In the genomic region with DNA sequence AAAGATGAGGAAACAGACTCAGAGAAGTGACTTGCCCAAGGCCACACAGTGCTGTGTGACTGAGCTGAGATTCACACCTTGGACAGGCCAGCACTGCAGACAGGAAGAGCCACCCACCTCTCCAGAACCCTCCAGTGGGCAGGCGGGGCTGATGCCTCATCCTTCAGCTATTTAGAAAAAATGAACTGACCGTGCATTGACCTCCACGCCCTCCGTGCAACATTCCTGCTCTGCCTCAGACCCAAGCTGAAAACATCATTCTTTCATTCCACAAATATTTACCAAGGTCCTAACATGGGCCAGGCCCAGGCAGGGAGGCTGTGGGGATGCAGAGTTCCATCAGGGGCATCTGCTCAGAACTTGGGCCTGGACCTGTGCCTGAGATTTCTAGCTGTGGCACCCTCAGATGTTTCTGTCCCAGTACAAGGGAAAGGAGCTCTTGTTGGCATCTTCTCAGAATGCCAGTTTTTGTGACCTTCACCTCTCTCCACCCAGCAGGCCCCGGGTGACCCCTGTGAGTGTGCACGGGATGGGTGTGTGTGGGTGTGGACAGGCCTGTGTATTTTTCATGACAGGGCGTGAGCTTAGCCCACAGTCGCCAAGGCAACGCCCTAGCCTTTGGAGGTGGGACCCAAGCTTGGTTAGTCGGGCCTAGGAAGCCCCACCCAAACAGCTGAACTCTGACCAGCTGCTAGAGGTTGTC, we compare ENCODE assay signal across 8 cellular contexts. TPM values are rescaled to one million over a fixed set of nuclear protein-coding genes. Genes with fewer than 3 reads are reported as not detected.
DNase-seq lines count a peak whose midpoint lies in the region; ATAC-seq and FAIRE-seq lines count a peak whose summit lies in the region.

No MANE protein-coding gene starts in this region.

- H3K4me3 ChIP-seq in adipocyte (ENCODE audit: low read length), result peak overlapping the region; percentile 54
- H3K4me3 ChIP-seq in right cardiac atrium (ENCODE audit: low read length), result no peak overlapping the region
- no peak overlapping the region for H3K4me3 ChIP-seq in small intestine (ENCODE audit: low read depth in 1 of 2, low read length in 2 of 2)

- intact Hi-C loops in right cardiac atrium (cut with DNase I), result no loop called here

- H3K9ac ChIP-seq in adipocyte (ENCODE audit: low read length), result peak overlapping the region; percentile 74

- WGBS in right cardiac atrium, result 38% methylated on average over 10 of the region's 10 CpGs
- WGBS in small intestine, 3 donors, result 19 to 24% (median 20%) methylated on average over 10 of the region's 10 CpGs

- H3K27ac ChIP-seq in right cardiac atrium (ENCODE audit: low read length) (peak overlapping the region; percentile 88), small intestine (ENCODE audit: low read depth in 1 of 2, low read length in 1 of 2) (peak overlapping the region; percentile 93 to 94)

- H3K27me3 ChIP-seq in adipocyte (replicated peaks; ENCODE audit: control insufficient read depth, insufficient read depth, low read length) (no peaks in the 10 kb centered on the region), right cardiac atrium (ENCODE audit: control insufficient read depth, insufficient read depth) (no peaks in the 10 kb centered on the region), small intestine (ENCODE audit: control insufficient read depth in 2 of 2, insufficient read depth in 2 of 2, low read length in 2 of 2) (no peaks in the 10 kb centered on the region)

- H3K36me3 ChIP-seq in adipocyte (ENCODE audit: control insufficient read depth, insufficient read depth, low read length, severe bottlenecking) (no peaks in the 10 kb centered on the region), small intestine (ENCODE audit: control insufficient read depth in 2 of 2, insufficient read depth in 2 of 2, low read length in 2 of 2) (no peaks in the 10 kb centered on the region)

- peaks cover 94% of the 10 kb centered on the region for H3K4me1 ChIP-seq in adipocyte (ENCODE audit: control insufficient read depth, insufficient read depth, low read length)
- peaks cover 35% of the 10 kb centered on the region for H3K4me1 ChIP-seq in right cardiac atrium (ENCODE audit: control insufficient read depth, insufficient read depth, low read length)
- peaks cover 18 to 32% of the 10 kb centered on the region in 2 donors for H3K4me1 ChIP-seq in small intestine (ENCODE audit: control insufficient read depth in 2 of 2, insufficient read depth in 1 of 2, low read depth in 1 of 2, low read length in 1 of 2)

- no peak for FAIRE-seq in small intestine (lab: Jason Lieb, UNC)

- DNase-seq in activated naive CD4-positive, alpha-beta T cell treated with Interleukin-2 at 50 U/mL for 16 hours, result peak; percentile 40
- DNase-seq in activated naive CD4-positive, alpha-beta T cell treated with anti-CD3 and anti-CD28 coated beads, Interleukin-2, amount 50 U/mL, for 16 hours, result no peak
- DNase-seq in adipocyte (ENCODE audit: low read depth), result peak; percentile 93
- DNase-seq in right cardiac atrium, result peak; percentile 89 to 93 (median 90)
- peak; percentile 100 for DNase-seq in small intestine
- no peak for DNase-seq in central memory CD4-positive, alpha-beta T cell
- DNase-seq in DMS53 treated with DMSO at 0.1 percent for 48 hours (lab: John Stamatoyannopoulos, UW; ENCODE audit: unreplicated experiment), result no peak
- no peak for DNase-seq in GF-D8 (lab: John Stamatoyannopoulos, UW)

- H3K9me3 ChIP-seq in adipocyte (ENCODE audit: control insufficient read depth, low read length) (no peaks in the 10 kb centered on the region), right cardiac atrium (ENCODE audit: control insufficient read depth, low read length) (no peaks in the 10 kb centered on the region), small intestine (ENCODE audit: control insufficient read depth, low read depth) (no peaks in the 10 kb centered on the region)

- ATAC-seq in right cardiac atrium, result peak; percentile 73 to 87

RNA-seq across cellular contexts. Expression of a gene that starts 6.5 kb away (rescaled TPM):
- total RNA-seq in right cardiac atrium, result 10 to 100 TPM; 29.3 to 55.1 (median 34.4) TPM
- polyA plus RNA-seq in right cardiac atrium, result 36.8 TPM
- polyA plus RNA-seq in small intestine, result 10 to 100 TPM; 26.6 to 58.9 (median 49.6) TPM

RNA-seq across cellular contexts. Expression of a gene that starts 47.3 kb away (rescaled TPM):
- under 1 TPM in 3 of 4 donors, not detected in 1; 0.14 to 0.36 (median 0.24) TPM for total RNA-seq in right cardiac atrium
- 0.09 TPM for polyA plus RNA-seq in right cardiac atrium
- under 1 TPM in 1 of 3 donors, not detected in 2; 0.06 TPM for polyA plus RNA-seq in small intestine

Comparison
In these comparisons a context has a peak if more than half of its experiments do, and no peak if none do; other contexts are left out.
1. DNase-seq: peak in activated naive CD4-positive, alpha-beta T cell treated with Interleukin-2 at 50 U/mL for 16 hours (single experiment), adipocyte (single experiment), right cardiac atrium (3 of 3) and small intestine (single experiment); none in activated naive CD4-positive, alpha-beta T cell treated with anti-CD3 and anti-CD28 coated beads, Interleukin-2, amount 50 U/mL, for 16 hours (single experiment), central memory CD4-positive, alpha-beta T cell (single experiment), DMS53 treated with DMSO at 0.1 percent for 48 hours (single experiment) and GF-D8 (single experiment).